ENCODE assay signal across 16 cellular contexts in the genomic region with DNA sequence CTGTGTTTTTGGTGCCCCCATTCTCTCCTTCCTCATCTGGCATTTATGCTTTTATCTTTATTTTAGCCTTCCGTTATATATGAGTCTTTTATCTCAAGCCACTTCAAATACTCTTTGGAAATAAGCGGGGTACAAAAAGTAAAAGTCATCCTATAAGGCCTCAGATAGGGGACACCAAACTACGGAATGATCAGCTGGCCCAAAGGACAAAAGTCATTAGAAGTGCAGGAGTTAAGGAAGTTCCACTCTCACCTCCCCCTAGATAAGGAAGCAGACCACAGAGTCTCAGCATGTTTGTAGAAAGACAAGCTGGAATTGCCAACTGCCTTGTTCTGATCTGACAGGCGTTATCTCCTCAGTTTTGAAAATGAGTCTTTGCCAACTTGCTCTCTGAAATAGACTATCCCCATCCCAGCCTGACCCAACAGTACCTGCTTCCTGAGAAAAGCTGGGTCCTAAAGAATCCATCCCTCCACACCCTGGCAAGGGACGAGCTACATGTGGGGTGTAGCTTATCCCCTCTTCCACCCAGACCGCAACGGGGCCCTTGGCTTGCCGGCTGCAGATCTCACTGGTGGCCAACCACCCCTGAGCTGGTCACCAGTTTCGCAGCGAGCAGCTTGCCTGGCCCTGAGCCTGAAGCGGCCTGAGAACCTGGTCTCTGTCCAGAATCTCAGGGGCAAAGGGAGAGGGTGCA. TPM values are rescaled to one million over a fixed set of nuclear protein-coding genes. Genes with fewer than 3 reads are reported as not detected.
DNase-seq lines count a peak whose midpoint lies in the region; ATAC-seq and TF ChIP-seq lines count a peak whose summit lies in the region.
"Had no signal": no experiment of that assay in that cellular context is flagged by ENCODE, and none has a peak within 500 bp of the region (broad histone marks: within the 10 kb centered on the region; RNA-seq: fewer than 3 reads in every experiment).

No MANE protein-coding gene starts in this region.

- CTCF ChIA-PET in A673 (lab: Charles Lee), result interaction anchor here (0.6 kb wide), 1 partner anchor 8 kb away, joined by 4 read pairs; no protein-coding TSS in a partner anchor
- CTCF ChIA-PET in RWPE1 (lab: Yijun Ruan, JAX), result interaction anchor here (0.5 to 0.7 kb wide), 2 partner anchors 94 to 101 kb away, joined by 3 read pairs; no protein-coding TSS in a partner anchor

- POLR2A ChIA-PET in A673 (lab: Charles Lee; ENCODE audit: low non-redundant PET), result interaction anchor here (0.9 kb wide), 1 partner anchor 25 kb away, joined by 11 read pairs; no protein-coding TSS in a partner anchor
- POLR2A ChIA-PET in RWPE1 (lab: Yijun Ruan, JAX; ENCODE audit: low non-redundant PET), result no interaction called here

- H3K4me1 ChIP-seq in A673 (ENCODE audit: insufficient read depth, low read length, poor library complexity, severe bottlenecking), result peaks cover 10% of the 10 kb centered on the region
- H3K4me1 ChIP-seq: esophagus squamous epithelium, Peyer's patch, uterus had no signal

- intact Hi-C loops in A673 (cut with micrococcal nuclease; ENCODE audit: unreplicated experiment) (no loop called here), dorsolateral prefrontal cortex (cut with DNase I) (no loop called here)

- H3K27ac ChIP-seq in A673 (ENCODE audit: low read depth, low read length, poor library complexity, severe bottlenecking) (peak overlapping the region; percentile 57), RWPE1 (peak overlapping the region; percentile 46), dorsolateral prefrontal cortex (peak overlapping the region in 32 of 59 donors; percentile 6 to 74 (median 46))
- H3K27ac ChIP-seq: uterus had no signal

- H3K27me3 ChIP-seq in A673 (replicated peaks; ENCODE audit: insufficient read depth, low read depth, low read length, poor library complexity) (no peaks in the 10 kb centered on the region), dorsolateral prefrontal cortex (no peaks in the 10 kb centered on the region)
- H3K27me3 ChIP-seq: esophagus squamous epithelium, Peyer's patch, uterus had no signal

- no peak for TF ChIP-seq CTCF in A673 (conservative IDR thresholded peaks at IDR 0.05; ENCODE audit: low read depth, low read length)
- no peak for TF ChIP-seq CTCF in RWPE1 (conservative IDR thresholded peaks at IDR 0.05; ENCODE audit: low read depth)
- no peak for TF ChIP-seq CTCF in dorsolateral prefrontal cortex (IDR thresholded peaks at IDR 0.05 in 54 of 56, conservative IDR thresholded peaks at IDR 0.05 in 2 of 56; ENCODE audit: low read depth in 1 of 56, partially characterized antibody in 56 of 56)

- H3K36me3 ChIP-seq in A673 (ENCODE audit: insufficient read depth, low read length, poor library complexity, severe bottlenecking), result peaks cover 99% of the 10 kb centered on the region
- H3K36me3 ChIP-seq: uterus had no signal

- no peak for ATAC-seq in HG03025 (IDR thresholded peaks at IDR 0.05; ENCODE audit: low FRiP score, unreplicated experiment)
- ATAC-seq in HG03439 (IDR thresholded peaks at IDR 0.05; ENCODE audit: unreplicated experiment), result no peak
- ATAC-seq: stimulated activated naive CD8-positive, alpha-beta T cell treated with anti-CD3 and anti-CD28 coated beads, Interleukin-15, Interleukin-2, amounts not matched to agents 100 U/mL and 50 U/mL, for 24 hours had no signal

- no peak overlapping the region for H3K4me3 ChIP-seq in A673 (ENCODE audit: low read depth, low read length, poor library complexity, severe bottlenecking)
- peak overlapping the region in 2 of 59 donors; percentile 11 to 15 for H3K4me3 ChIP-seq in dorsolateral prefrontal cortex
- H3K4me3 ChIP-seq: esophagus squamous epithelium, Peyer's patch, uterus had no signal

- DNase-seq in A673 (ENCODE audit: low spot score) (no peak), RWPE1 (ENCODE audit: low spot score) (no peak), dorsolateral prefrontal cortex (peak in 5 of 10 donors; percentile 18 to 60 (median 47)), medulla oblongata (ENCODE audit: extremely low spot score) (peak; percentile 68), iPS-NIHi11 (ENCODE audit: low spot score) (no peak)
- no peak for DNase-seq in activated CD4-positive, CD25-positive, alpha-beta regulatory T cell (lab: John Stamatoyannopoulos, UW)
- DNase-seq: ACHN; activated B cell treated with CpG ODN at 0.5 μM for 24 hours; esophagus squamous epithelium; MV-4-11; NCI-H524 treated with DMSO at 0.1 percent for 48 hours; Peyer's patch; stimulated activated naive CD8-positive, alpha-beta T cell treated with anti-CD3 and anti-CD28 coated beads, Interleukin-15, Interleukin-2, amounts not matched to agents 100 U/mL and 50 U/mL, for 24 hours; uterus had no signal

- H3K9me3 ChIP-seq in A673 (ENCODE audit: low read depth, low read length, poor library complexity, severe bottlenecking), result no peaks in the 10 kb centered on the region
- H3K9me3 ChIP-seq: esophagus squamous epithelium, Peyer's patch, uterus had no signal

- BruUV-seq in A673 (replicated peaks; lab: Mats Ljungman, UMichigan), result TSS peak; percentile 11

RNA-seq across cellular contexts. Expression of a gene that starts 13.7 kb away (rescaled TPM):
- 1,097 and 1,272 TPM in 2 replicates for total RNA-seq in A673 (2021)
- total RNA-seq in dorsolateral prefrontal cortex, result 100 to 1,000 TPM in 112 of 120 experiments, 10 to 100 TPM in 8; 72.8 to 347 (median 162) TPM

RNA-seq across cellular contexts. Expression of a gene that starts 25.0 kb away (rescaled TPM):
- total RNA-seq in A673 (2021) (442 and 490 TPM in 2 replicates), dorsolateral prefrontal cortex (100 to 1,000 TPM in 23 of 120 experiments, 10 to 100 TPM in 97; 47.3 to 195 (median 80.7) TPM)

RNA-seq across cellular contexts. Expression of a gene that starts 49.1 kb away (rescaled TPM):
- total RNA-seq in A673 (2021) (140 and 152 TPM in 2 replicates), dorsolateral prefrontal cortex (10 to 100 TPM in 100 of 120 experiments, 1 to 10 TPM in 20; 4.7 to 24.3 (median 13.8) TPM)

RNA-seq across cellular contexts. Expression of a gene that starts 49.4 kb away (rescaled TPM):
- total RNA-seq in A673 (2021) (138 and 139 TPM in 2 replicates), dorsolateral prefrontal cortex (100 to 1,000 TPM in 1 of 120 experiments, 10 to 100 TPM in 119; 40.6 to 123 (median 65.5) TPM)

RNA-seq across cellular contexts. Expression of a gene that starts 49.6 kb away (rescaled TPM):
- total RNA-seq in A673 (2021), result 23.3 and 28.1 TPM in 2 replicates
- total RNA-seq in dorsolateral prefrontal cortex, result 100 to 1,000 TPM in 31 of 120 experiments, 10 to 100 TPM in 89; 52.0 to 134 (median 87.6) TPM
